ENCODE assay signal across 8 cellular contexts in genomic region chr19:47113446-47114348, GRCh38. TPM values are rescaled to one million over a fixed set of nuclear protein-coding genes. Genes with fewer than 3 reads are reported as not detected.
DNase-seq lines count a peak whose midpoint lies in the region; ATAC-seq, FAIRE-seq and TF ChIP-seq lines count a peak whose summit lies in the region.

Gene ZC3H4, minus strand, starts transcription at chr19:47113776. Its CDS starts 1,192 bp downstream, at chr19:47112584.

- TF ChIP-seq CTCF in D721Med (IDR thresholded peaks at IDR 0.05; ENCODE audit: insufficient read depth, missing control alignments): no peak
- TF ChIP-seq CTCF in H9 (conservative IDR thresholded peaks at IDR 0.05): no peak
- TF ChIP-seq CTCF in osteocyte (IDR thresholded peaks at IDR 0.05): no peak
- no peak for TF ChIP-seq CTCF in thoracic aorta (IDR thresholded peaks at IDR 0.05)

- H3K79me1 ChIP-seq in H9 (ENCODE audit: insufficient read depth, low read depth, low read length, poor library complexity, severe bottlenecking): no peaks in the 10 kb centered on the region

- peaks cover 25% of the 10 kb centered on the region for H3K23me2 ChIP-seq in H9 (ENCODE audit: insufficient read length, low read depth, low read length, poor library complexity, severe bottlenecking)

- DNase-seq in D721Med (ENCODE audit: insufficient read length, low spot score) (no peak), H9 (peak; percentile 94), NCI-H1436 treated with DMSO at 0.1 percent for 48 hours (lab: John Stamatoyannopoulos, UW) (peak; percentile 54), SW480 (ENCODE audit: low spot score) (peak; percentile 97), head of caudate nucleus (peak; percentile 89 to 98 (median 94)), osteocyte (ENCODE audit: extremely low spot score, unreplicated experiment) (peak; percentile 97), thoracic aorta (ENCODE audit: low spot score) (peak; percentile 90)
- DNase-seq in activated naive CD8-positive, alpha-beta T cell treated with anti-CD3 and anti-CD28 coated beads, Interleukin-2, amount 50 U/mL, for 16 hours (ENCODE audit: low read depth, low spot score): peak; percentile 90

- WGBS in H9 (ENCODE audit: extremely low coverage, insufficient read length, low lambda C conversion rate): no CpG with 5 or more reads among the region's 36 CpGs

- peak within 1 kb of the TSS; percentile 98 for H2BK5ac ChIP-seq in H9 (ENCODE audit: insufficient read length, low read length)

- peak within 1 kb of the TSS; percentile 99 for H4K91ac ChIP-seq in H9 (ENCODE audit: insufficient read length, low read depth, low read length)

- H3K9me3 Mint-ChIP-seq in H9 (no peaks in the 10 kb centered on the region; a peak in 1 of 5 replicates), osteocyte (ENCODE audit: unreplicated experiment) (no peaks in the 10 kb centered on the region)

- peak within 1 kb of the TSS; percentile 49 for H2BK20ac ChIP-seq in H9 (ENCODE audit: low read depth, low read length, poor library complexity, severe bottlenecking)

- H3K27me3 Mint-ChIP-seq in H9 (ENCODE audit: low read depth) (peaks cover 7% of the 10 kb centered on the region; the same call in 1 of the 2 replicates), osteocyte (ENCODE audit: unreplicated experiment) (no peaks in the 10 kb centered on the region)

- peak within 1 kb of the TSS; percentile 98 for H3K4ac ChIP-seq in H9 (ENCODE audit: low read depth, low read length)

- peaks cover 2% of the 10 kb centered on the region; the same call in 1 of the 2 replicates for H3K79me2 ChIP-seq in H9 (ENCODE audit: insufficient read depth, low read length)

- no peak within 1 kb of the TSS for H4K8ac ChIP-seq in H9 (replicated peaks; ENCODE audit: insufficient read length, low read depth, low read length)

- peak within 1 kb of the TSS; percentile 46 for H3T11ph ChIP-seq in H9 (ENCODE audit: low read length)

- no peaks in the 10 kb centered on the region for H3K4me1 ChIP-seq in H9 (ENCODE audit: insufficient read depth, low read length)
- peaks cover 7 to 23% of the 10 kb centered on the region in 2 donors for H3K4me1 ChIP-seq in thoracic aorta (ENCODE audit: control insufficient read depth in 1 of 2, low read depth in 2 of 2)

- peak within 1 kb of the TSS; percentile 92 for H3K9ac ChIP-seq in H9 (ENCODE audit: extremely low read depth, insufficient read length, low read length)

- peak; percentile 78 for ATAC-seq in thoracic aorta (ENCODE audit: insufficient number of reproducible peaks, low FRiP score, low read depth)

- intact Hi-C loops in head of caudate nucleus (cut with DNase I): no loop called here

- H3K27ac Mint-ChIP-seq in H9: peak within 1 kb of the TSS; percentile 99 to 100 (median 100)
- H3K27ac Mint-ChIP-seq in osteocyte (ENCODE audit: unreplicated experiment): peak within 1 kb of the TSS; percentile 100

- H2AK5ac ChIP-seq in H9 (ENCODE audit: insufficient read length, low read length): no peak within 1 kb of the TSS

- peak within 1 kb of the TSS; percentile 98 for H4K5ac ChIP-seq in H9 (ENCODE audit: insufficient read length, low read depth, low read length)

- peak within 1 kb of the TSS; percentile 60 for H3K56ac ChIP-seq in H9 (ENCODE audit: insufficient read length, low read depth, low read length)

- H3K18ac ChIP-seq in H9 (ENCODE audit: insufficient read length, low read depth, low read length): peak within 1 kb of the TSS; percentile 99

- H3K4me3 Mint-ChIP-seq in H9 (peak within 1 kb of the TSS; percentile 91 to 98), osteocyte (ENCODE audit: unreplicated experiment) (peak within 1 kb of the TSS; percentile 92)

- peak; percentile 21 for FAIRE-seq in D721Med (lab: Jason Lieb, UNC)

- H3K4me3 ChIP-seq in thoracic aorta: peak within 1 kb of the TSS; percentile 98

- no peaks in the 10 kb centered on the region for H3K36me3 ChIP-seq in thoracic aorta

- H3K9me3 ChIP-seq in H9 (ENCODE audit: control insufficient read depth, low read depth, low read length) (no peaks in the 10 kb centered on the region), thoracic aorta (no peaks in the 10 kb centered on the region)

- H3K14ac ChIP-seq in H9 (ENCODE audit: insufficient read depth, low read length): peak within 1 kb of the TSS; percentile 98

- 0 out of 2 replicates have a peak within 1 kb of the TSS, but pooled peaks have one; percentile 15 for H2BK15ac ChIP-seq in H9 (ENCODE audit: low read depth, low read length)

- H3K27me3 ChIP-seq in H9 (ENCODE audit: insufficient read depth, low read length) (no peaks in the 10 kb centered on the region), thoracic aorta (replicated peaks; ENCODE audit: insufficient read depth) (no peaks in the 10 kb centered on the region)

- H3K27ac ChIP-seq in H9 (ENCODE audit: insufficient read length, low read depth, low read length): peak within 1 kb of the TSS; percentile 88
- H3K27ac ChIP-seq in thoracic aorta: peak within 1 kb of the TSS; percentile 100

- H2BK120ac ChIP-seq in H9 (ENCODE audit: low read depth, low read length, poor library complexity, severe bottlenecking): peak within 1 kb of the TSS; percentile 93

- H4K20me1 ChIP-seq in H9 (ENCODE audit: control insufficient read depth, insufficient read depth, insufficient read length): no peaks in the 10 kb centered on the region

- peak within 1 kb of the TSS; percentile 63 for H2BK12ac ChIP-seq in H9 (ENCODE audit: insufficient read length, low read depth, low read length)

- no peak within 1 kb of the TSS for H3K23ac ChIP-seq in H9 (ENCODE audit: insufficient read length, low read depth, low read length)

- H3K4me1 Mint-ChIP-seq in H9 (peaks cover 23 to 30% of the 10 kb centered on the region in 2 experiments), osteocyte (ENCODE audit: unreplicated experiment) (peaks cover 24% of the 10 kb centered on the region)

- no peak within 1 kb of the TSS for H2AFZ ChIP-seq in H9 (ENCODE audit: low read length)

- H3K4me2 ChIP-seq in H9 (ENCODE audit: insufficient read depth, insufficient read length, low read length): peak within 1 kb of the TSS; percentile 61

- H3K36me3 Mint-ChIP-seq in H9 (ENCODE audit: insufficient read depth in 1 of 3, low read depth in 3 of 3) (peaks cover 15 to 27% (median 20%) of the 10 kb centered on the region in 3 experiments), osteocyte (ENCODE audit: unreplicated experiment) (peaks cover 12% of the 10 kb centered on the region)

RNA-seq across cellular contexts. Expression of gene ZC3H4, which starts in this region (rescaled TPM):
- total RNA-seq in H9 (2021) (105 and 109 TPM in 2 replicates), osteocyte (53.1 and 60.2 TPM in 2 replicates), thoracic aorta (10 to 100 TPM; 21.9 to 26.0 TPM)
